Comparison of ENCODE assay signal across 16 cellular contexts in the genomic region with DNA sequence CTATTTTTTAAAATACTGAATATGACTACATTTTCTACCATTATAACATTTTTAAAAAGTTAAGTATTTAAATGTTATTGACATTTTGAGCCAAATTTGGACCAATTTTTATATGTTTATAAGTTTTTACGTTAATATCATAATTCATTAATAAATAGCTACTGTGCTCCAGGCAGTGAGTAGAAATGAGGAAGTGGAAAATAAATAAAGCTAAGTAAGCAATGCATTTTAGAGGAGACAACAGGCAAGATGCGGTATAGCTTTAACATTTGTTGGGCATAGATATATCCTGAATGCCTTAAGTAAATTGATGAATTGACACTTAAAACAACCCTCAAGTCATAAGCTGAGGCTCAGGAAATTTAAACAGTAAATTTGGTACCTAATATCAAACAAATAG.
"Had no signal": no experiment of that assay in that cellular context is flagged by ENCODE, and none has a peak within 500 bp of the region (broad histone marks: within the 10 kb centered on the region; RNA-seq: fewer than 3 reads in every experiment).

No MANE protein-coding gene starts in this region.

- H3K36me3 ChIP-seq: cardiac muscle cell, left lung, neural progenitor cell, ovary, right lobe of liver had no signal

- H3K9me3 ChIP-seq: left lung, ovary, right lobe of liver had no signal

- ATAC-seq: activated CD4-positive, alpha-beta T cell treated with anti-CD3 and anti-CD28 coated beads for 36 hours; left lung; right lobe of liver; stimulated activated memory B cell treated with anti-CD40 and anti-IgM and Interleukin-4, amounts not matched to agents 10 μg/mL and 1 μg/mL and 100 μg/mL, for 72 hours had no signal

- H3K27me3 Mint-ChIP-seq: activated CD4-positive, alpha-beta memory T cell treated with anti-CD3 and anti-CD28 coated beads, Interleukin-2, amount 10 ng/mL, durations not matched to agents 7 days and 5 days; activated CD4-positive, alpha-beta T cell treated with anti-CD3 and anti-CD28 coated beads for 36 hours; activated T-cell treated with anti-CD3 and anti-CD28 coated beads, Interleukin-2, amount 50 U/mL, for 24 hours; stimulated activated memory B cell treated with anti-CD40 and anti-IgM and Interleukin-4, amounts not matched to agents 10 μg/mL and 1 μg/mL and 100 μg/mL, for 72 hours had no signal

- H3K4me1 Mint-ChIP-seq: activated CD4-positive, alpha-beta memory T cell treated with anti-CD3 and anti-CD28 coated beads, Interleukin-2, amount 10 ng/mL, durations not matched to agents 7 days and 5 days; activated CD4-positive, alpha-beta T cell treated with anti-CD3 and anti-CD28 coated beads for 36 hours; stimulated activated memory B cell treated with anti-CD40 and anti-IgM and Interleukin-4, amounts not matched to agents 10 μg/mL and 1 μg/mL and 100 μg/mL, for 72 hours had no signal

- H3K27ac ChIP-seq: cardiac muscle cell, left lung, neural progenitor cell, ovary, right lobe of liver had no signal

- H3K4me3 Mint-ChIP-seq: activated CD4-positive, alpha-beta memory T cell treated with anti-CD3 and anti-CD28 coated beads, Interleukin-2, amount 10 ng/mL, durations not matched to agents 7 days and 5 days; activated CD4-positive, alpha-beta T cell treated with anti-CD3 and anti-CD28 coated beads for 36 hours; activated T-cell treated with anti-CD3 and anti-CD28 coated beads, Interleukin-2, amount 50 U/mL, for 24 hours; endodermal cell; neural progenitor cell; stimulated activated memory B cell treated with anti-CD40 and anti-IgM and Interleukin-4, amounts not matched to agents 10 μg/mL and 1 μg/mL and 100 μg/mL, for 72 hours had no signal

- H3K4me3 ChIP-seq: cardiac muscle cell, left lung, neural progenitor cell, ovary, right lobe of liver had no signal

- H3K27me3 ChIP-seq: cardiac muscle cell, left lung, neural progenitor cell, ovary, right lobe of liver had no signal

- H3K27ac Mint-ChIP-seq: activated CD4-positive, alpha-beta memory T cell treated with anti-CD3 and anti-CD28 coated beads, Interleukin-2, amount 10 ng/mL, durations not matched to agents 7 days and 5 days; activated CD4-positive, alpha-beta T cell treated with anti-CD3 and anti-CD28 coated beads for 36 hours; activated T-cell treated with anti-CD3 and anti-CD28 coated beads, Interleukin-2, amount 50 U/mL, for 24 hours; endodermal cell; stimulated activated memory B cell treated with anti-CD40 and anti-IgM and Interleukin-4, amounts not matched to agents 10 μg/mL and 1 μg/mL and 100 μg/mL, for 72 hours had no signal

- H3K36me3 Mint-ChIP-seq: stimulated activated memory B cell treated with anti-CD40 and anti-IgM and Interleukin-4, amounts not matched to agents 10 μg/mL and 1 μg/mL and 100 μg/mL, for 72 hours had no signal

- DNase-seq: activated CD4-positive, alpha-beta memory T cell treated with anti-CD3 and anti-CD28 coated beads, Interleukin-2, amount 10 ng/mL, durations not matched to agents 7 days and 5 days; activated CD4-positive, alpha-beta T cell treated with anti-CD3 and anti-CD28 coated beads for 36 hours; activated naive CD4-positive, alpha-beta T cell treated with anti-CD3 and anti-CD28 coated beads, Interleukin-2, amount 50 U/mL, for 16 hours; activated T-cell treated with anti-CD3 and anti-CD28 coated beads, Interleukin-2, amount 50 U/mL, for 24 hours; endodermal cell; erythroblast; hippocampal formation; kidney; left lung; mammary epithelial cell; ovary; right lobe of liver; stimulated activated CD4-positive, alpha-beta T cell treated with anti-CD3 and anti-CD28 coated beads, Interleukin-2, amount 100 ng/mL, for 48 hours had no signal

- H3K4me1 ChIP-seq: left lung, neural progenitor cell, right lobe of liver had no signal
